8 cellular contexts compared by ENCODE assay signal in the genomic region with DNA sequence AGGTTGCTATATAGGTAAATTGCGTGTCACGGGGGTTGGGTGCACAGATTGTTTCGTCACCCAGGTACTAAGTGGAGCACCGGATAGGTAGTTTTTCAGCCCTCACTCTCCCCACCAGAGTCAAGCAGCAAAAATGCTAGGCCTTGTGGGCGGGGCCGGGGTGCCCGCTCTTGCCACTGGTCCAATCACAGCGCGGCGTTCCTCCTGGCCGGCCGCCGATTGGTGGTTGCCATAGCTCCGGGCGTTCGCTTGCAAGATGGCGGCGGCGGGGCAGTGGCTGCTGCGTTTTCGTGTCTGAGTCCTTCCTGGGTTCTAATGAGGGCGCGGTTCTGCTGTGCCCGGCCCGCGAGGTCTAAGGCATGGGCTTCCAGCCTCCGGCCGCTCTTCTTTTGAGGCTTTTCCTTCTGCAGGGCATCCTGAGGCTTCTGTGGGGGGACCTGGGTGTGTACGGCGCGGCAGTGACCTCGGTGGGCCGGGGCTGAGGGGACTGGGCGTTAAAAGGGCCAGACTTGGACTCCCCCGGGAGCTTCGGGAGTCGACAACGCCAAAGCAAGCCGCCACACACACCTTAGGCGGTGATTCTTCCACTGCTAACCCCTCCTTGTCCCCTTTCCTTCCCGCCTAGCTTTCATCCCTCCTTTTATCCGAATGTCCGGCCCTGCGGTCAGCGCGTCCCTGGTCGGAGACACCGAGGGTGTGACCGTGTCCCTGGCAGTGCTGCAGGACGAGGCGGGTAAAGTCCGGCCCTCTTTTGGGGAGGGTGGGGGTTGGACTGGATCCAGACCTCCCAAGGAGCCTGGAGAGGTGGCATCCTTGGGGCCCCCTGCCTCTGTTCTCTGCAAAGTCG.
DNase-seq lines count a peak whose midpoint lies in the region; ATAC-seq lines count a peak whose summit lies in the region.

A gene (plus strand): TSS at position 232 of the 847 bp plus-strand sequence. CDS start 128 bp downstream, at position 360.

- ATAC-seq in GM18517 (IDR thresholded peaks at IDR 0.05; ENCODE audit: unreplicated experiment) (peak; percentile 93), HG03025 (IDR thresholded peaks at IDR 0.05; ENCODE audit: low FRiP score, unreplicated experiment) (peak; percentile 88)

- DNase-seq in NCI-H2029 treated with DMSO at 0.1 percent for 48 hours (lab: John Stamatoyannopoulos, UW) (peak; percentile 83), T-helper 9 cell (peak; percentile 92), astrocyte of the hippocampus (ENCODE audit: low read depth, low spot score) (peak; percentile 97), hippocampal formation (lab: John Stamatoyannopoulos, UW) (peak; percentile 86 to 90), retina (peak; percentile 94), Kasumi-1 (lab: John Stamatoyannopoulos, UW) (no peak)

Comparison
In these comparisons a context has a peak if more than half of its experiments do, and no peak if none do; other contexts are left out.
1. DNase-seq: peak in NCI-H2029 treated with DMSO at 0.1 percent for 48 hours (single experiment), T-helper 9 cell (single experiment), astrocyte of the hippocampus (single experiment), hippocampal formation (2 of 2) and retina (single experiment); none in Kasumi-1 (0 of 2).